In the genomic region with DNA sequence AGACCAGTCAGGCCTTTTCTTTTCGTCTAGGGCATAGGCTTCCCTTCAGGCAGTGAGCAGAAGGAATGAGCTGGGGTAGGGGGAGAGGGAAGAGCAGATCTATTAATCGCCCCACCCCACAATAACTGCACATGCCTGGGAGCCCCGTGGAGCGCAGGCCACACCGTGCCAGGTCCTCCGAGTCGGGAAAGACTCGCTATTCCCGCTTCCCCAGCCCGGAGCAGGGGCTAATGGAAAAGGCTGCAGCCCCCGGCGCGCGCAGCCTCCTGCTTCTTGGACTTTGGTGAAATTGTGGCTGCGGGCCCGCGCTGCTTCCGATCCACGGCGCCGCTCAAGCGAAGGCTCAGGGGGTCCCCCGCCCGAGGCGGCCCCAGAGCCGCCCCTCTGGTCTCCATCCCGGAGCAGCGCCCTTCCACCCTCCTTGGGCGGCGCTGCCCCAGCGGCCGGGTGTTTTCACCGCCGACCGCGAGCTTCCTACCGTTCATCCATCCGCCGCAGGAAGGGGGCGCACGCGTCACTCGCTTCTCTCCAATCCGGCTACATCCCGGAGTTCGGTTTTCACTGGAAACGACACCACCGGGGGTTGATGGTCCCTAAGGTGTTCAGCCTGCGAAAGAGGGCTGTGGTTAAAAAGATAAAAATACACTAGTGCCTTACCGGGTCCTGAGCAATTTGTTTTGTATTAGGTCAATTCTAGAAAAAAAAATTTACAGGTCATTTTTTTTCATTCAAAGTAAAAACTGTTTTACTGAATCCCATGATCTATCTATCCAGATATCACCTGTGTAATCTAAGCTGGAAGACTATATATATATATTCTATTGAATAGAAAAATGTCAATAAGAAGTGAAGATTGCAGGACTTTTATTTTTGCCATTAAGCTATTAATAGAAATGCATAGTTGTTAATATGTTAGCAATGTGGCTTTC, we compare ENCODE assay signal across 8 cellular contexts. TPM values are rescaled to one million over a fixed set of nuclear protein-coding genes. Genes with fewer than 3 reads are reported as not detected.
DNase-seq lines count a peak whose midpoint lies in the region; ATAC-seq and TF ChIP-seq lines count a peak whose summit lies in the region.

No MANE protein-coding gene starts in this region.

- H3K4me3 ChIP-seq in DOHH2 (ENCODE audit: low read length) (no peak overlapping the region), stomach smooth muscle (ENCODE audit: low read length in 2 of 2) (peak overlapping the region; percentile 55 to 67)

- H3K36me3 ChIP-seq in DOHH2 (ENCODE audit: control insufficient read depth, low read length) = no peaks in the 10 kb centered on the region
- H3K36me3 ChIP-seq in stomach smooth muscle (ENCODE audit: control insufficient read depth in 2 of 2, insufficient read depth in 2 of 2, low read length in 2 of 2) = no peaks in the 10 kb centered on the region

- H3K27me3 Mint-ChIP-seq in activated CD8-positive, alpha-beta T cell treated with anti-CD3 and anti-CD28 coated beads, Interleukin-2, amount 10 ng/mL, durations not matched to agents 7 days and 5 days (ENCODE audit: low read depth) = peaks cover 37% of the 10 kb centered on the region

- TF ChIP-seq CTCF in DOHH2 (IDR thresholded peaks at IDR 0.05; ENCODE audit: low read depth, low read length, poor library complexity, severe bottlenecking) = peak; percentile 75

- H3K9ac ChIP-seq in stomach smooth muscle (ENCODE audit: low read length in 2 of 2) = peak overlapping the region; percentile 52 to 69

- no peak overlapping the region for H3K4me3 Mint-ChIP-seq in activated CD8-positive, alpha-beta T cell treated with anti-CD3 and anti-CD28 coated beads, Interleukin-2, amount 10 ng/mL, durations not matched to agents 7 days and 5 days

- peaks cover 10% of the 10 kb centered on the region; the same call in 1 of the 2 replicates for H3K27me3 ChIP-seq in DOHH2 (ENCODE audit: control insufficient read depth, low read length)
- no peaks in the 10 kb centered on the region for H3K27me3 ChIP-seq in stomach smooth muscle (ENCODE audit: control insufficient read depth in 1 of 2, insufficient read depth in 2 of 2, low read length in 2 of 2)

- ATAC-seq in HG02642 (IDR thresholded peaks at IDR 0.05; ENCODE audit: poor library complexity, unreplicated experiment) = peak; percentile 46
- peak; percentile 39 for ATAC-seq in activated CD8-positive, alpha-beta T cell treated with anti-CD3 and anti-CD28 coated beads, Interleukin-2, amount 10 ng/mL, durations not matched to agents 7 days and 5 days
- no peak for ATAC-seq in GM21360 (IDR thresholded peaks at IDR 0.05; ENCODE audit: unreplicated experiment)

- peak; percentile 76 for DNase-seq in NCI-H226
- DNase-seq in activated CD8-positive, alpha-beta T cell treated with anti-CD3 and anti-CD28 coated beads, Interleukin-2, amount 10 ng/mL, durations not matched to agents 7 days and 5 days = peak; percentile 69
- peak; percentile 44 to 60 for DNase-seq in erythroblast (lab: John Stamatoyannopoulos, UW)
- DNase-seq in mesenteric fat pad (ENCODE audit: low spot score) = peak; percentile 91

- peak overlapping the region; percentile 19; the same call in 1 of the 2 replicates for H3K4me2 ChIP-seq in DOHH2 (ENCODE audit: low read length)

- CTCF ChIA-PET in activated CD8-positive, alpha-beta T cell treated with anti-CD3 and anti-CD28 coated beads, Interleukin-2, amount 10 ng/mL, durations not matched to agents 7 days and 5 days (lab: Charles Lee) = interaction anchor here (0.6 to 1.7 kb wide), 15 partner anchors 9 to 604 kb away, joined by 3 to 6 read pairs (median 3); no protein-coding TSS in a partner anchor

- no peaks in the 10 kb centered on the region for H3K36me3 Mint-ChIP-seq in activated CD8-positive, alpha-beta T cell treated with anti-CD3 and anti-CD28 coated beads, Interleukin-2, amount 10 ng/mL, durations not matched to agents 7 days and 5 days (ENCODE audit: low read depth)

- POLR2A ChIA-PET in activated CD8-positive, alpha-beta T cell treated with anti-CD3 and anti-CD28 coated beads, Interleukin-2, amount 10 ng/mL, durations not matched to agents 7 days and 5 days (lab: Charles Lee) = no interaction called here

- H3F3A ChIP-seq in DOHH2 (ENCODE audit: control insufficient read depth, insufficient read depth) = no peaks in the 10 kb centered on the region

- H3K4me1 ChIP-seq in DOHH2 (ENCODE audit: control insufficient read depth, low read length) (no peaks in the 10 kb centered on the region), stomach smooth muscle (ENCODE audit: control insufficient read depth, insufficient read depth, low read length) (peaks cover 24% of the 10 kb centered on the region)

- TF ChIP-seq POLR2A in erythroblast (IDR thresholded peaks at IDR 0.05; ENCODE audit: low read length) = no peak

- H4K20me1 ChIP-seq in DOHH2 (ENCODE audit: control insufficient read depth, insufficient read depth, low read depth, low read length) = no peaks in the 10 kb centered on the region

- no peaks in the 10 kb centered on the region for H3K9me3 Mint-ChIP-seq in activated CD8-positive, alpha-beta T cell treated with anti-CD3 and anti-CD28 coated beads, Interleukin-2, amount 10 ng/mL, durations not matched to agents 7 days and 5 days (ENCODE audit: insufficient read depth)

- no peaks in the 10 kb centered on the region for H3K79me2 ChIP-seq in DOHH2 (ENCODE audit: control insufficient read depth, low read length)

- no peak overlapping the region for H3K27ac ChIP-seq in DOHH2 (ENCODE audit: low read depth, low read length)
- H3K27ac ChIP-seq in stomach smooth muscle (ENCODE audit: low read length) = no peak overlapping the region

- no peaks in the 10 kb centered on the region for H3K9me2 ChIP-seq in DOHH2 (replicated peaks; ENCODE audit: control insufficient read depth, low read length)

- H3K27ac Mint-ChIP-seq in activated CD8-positive, alpha-beta T cell treated with anti-CD3 and anti-CD28 coated beads, Interleukin-2, amount 10 ng/mL, durations not matched to agents 7 days and 5 days = no peak overlapping the region

- H3K4me1 Mint-ChIP-seq in activated CD8-positive, alpha-beta T cell treated with anti-CD3 and anti-CD28 coated beads, Interleukin-2, amount 10 ng/mL, durations not matched to agents 7 days and 5 days (ENCODE audit: low read depth) = peaks cover 5% of the 10 kb centered on the region

- H3K9me3 ChIP-seq in DOHH2 (ENCODE audit: control insufficient read depth, insufficient read depth, low read length) (no peaks in the 10 kb centered on the region), stomach smooth muscle (ENCODE audit: control insufficient read depth in 2 of 2, low read length in 2 of 2) (no peaks in the 10 kb centered on the region)

RNA-seq across cellular contexts. Expression of gene SYNM, which starts 4.4 kb away (rescaled TPM):
- under 1 TPM; 0.18 to 0.29 TPM for total RNA-seq in activated CD8-positive, alpha-beta T cell treated with anti-CD3 and anti-CD28 coated beads, Interleukin-2, amount 10 ng/mL, durations not matched to agents 7 days and 5 days
- 36.4 TPM for total RNA-seq in mesenteric fat pad

Comparison
In these comparisons a context has a peak if more than half of its experiments do, and no peak if none do; other contexts are left out.
1. RNA of gene SYNM, which starts 4.4 kb away (total RNA-seq): 36.4 TPM in mesenteric fat pad (single experiment); 0.18 to 0.29 TPM in activated CD8-positive, alpha-beta T cell treated with anti-CD3 and anti-CD28 coated beads, Interleukin-2, amount 10 ng/mL, durations not matched to agents 7 days and 5 days; every median in the first group is over 10 times any median in the second.
2. Peak in every context shown above with its lines, with median percentiles within 50 percentile points of each other: DNase-seq.